Comparison of ENCODE assay signal across 12 cellular contexts in genomic region chr9:2022560-2022959, GRCh38. TPM values are rescaled to one million over a fixed set of nuclear protein-coding genes. Genes with fewer than 3 reads are reported as not detected.
DNase-seq lines count a peak whose midpoint lies in the region; ATAC-seq and TF ChIP-seq lines count a peak whose summit lies in the region.
"Had no signal": no experiment of that assay in that cellular context is flagged by ENCODE, and none has a peak within 500 bp of the region (broad histone marks: within the 10 kb centered on the region; RNA-seq: fewer than 3 reads in every experiment).

No MANE protein-coding gene starts in this region.

- H3K4me1 ChIP-seq in BLaER1: peaks cover 90% of the 10 kb centered on the region
- peaks cover 91% of the 10 kb centered on the region for H3K4me1 ChIP-seq in lower lobe of right lung
- peaks cover 18% of the 10 kb centered on the region for H3K4me1 ChIP-seq in GM23248 (ENCODE audit: insufficient read depth)

- no peaks in the 10 kb centered on the region for H3K9me3 Mint-ChIP-seq in activated CD4-positive, alpha-beta memory T cell treated with anti-CD3 and anti-CD28 coated beads, Interleukin-2, amount 10 ng/mL, durations not matched to agents 7 days and 5 days
- H3K9me3 Mint-ChIP-seq: GM23338 had no signal

- peaks cover 100% of the 10 kb centered on the region for H4K20me1 ChIP-seq in BLaER1
- H4K20me1 ChIP-seq in GM23248 (ENCODE audit: insufficient read depth): no peaks in the 10 kb centered on the region

- no peaks in the 10 kb centered on the region for H3K27me3 Mint-ChIP-seq in activated CD4-positive, alpha-beta memory T cell treated with anti-CD3 and anti-CD28 coated beads, Interleukin-2, amount 10 ng/mL, durations not matched to agents 7 days and 5 days

- no peak overlapping the region for H2AFZ ChIP-seq in GM23248
- H2AFZ ChIP-seq: GM23338 had no signal

- no peak for DNase-seq in GM12865 (ENCODE audit: low read depth)
- no peak for DNase-seq in activated CD4-positive, alpha-beta memory T cell treated with anti-CD3 and anti-CD28 coated beads, Interleukin-2, amount 10 ng/mL, durations not matched to agents 7 days and 5 days
- DNase-seq in lower lobe of right lung: no peak
- DNase-seq in GM23248: no peak
- no peak for DNase-seq in medulla oblongata (ENCODE audit: extremely low spot score)
- DNase-seq: brain microvascular endothelial cell, NCI-H2081 had no signal

- ATAC-seq in lower lobe of right lung (no peak), GM18870 (IDR thresholded peaks at IDR 0.05; ENCODE audit: unreplicated experiment) (no peak), HG03175 (IDR thresholded peaks at IDR 0.05; ENCODE audit: unreplicated experiment) (no peak)

- peak overlapping the region; percentile 55 for H3K4me2 ChIP-seq in BLaER1
- no peak overlapping the region for H3K4me2 ChIP-seq in GM23248 (ENCODE audit: unreplicated experiment)
- H3K4me2 ChIP-seq: GM23338 had no signal

- no peaks in the 10 kb centered on the region for H3K9me3 ChIP-seq in BLaER1
- H3K9me3 ChIP-seq in lower lobe of right lung: no peaks in the 10 kb centered on the region
- no peaks in the 10 kb centered on the region for H3K9me3 ChIP-seq in GM23248 (ENCODE audit: low read depth)

- in situ Hi-C loops in GM23248 (cut with MboI): no loop called here

- intact Hi-C loops in lower lobe of right lung (cut with DNase I): no loop called here

- peaks cover 38% of the 10 kb centered on the region for H3K36me3 Mint-ChIP-seq in activated CD4-positive, alpha-beta memory T cell treated with anti-CD3 and anti-CD28 coated beads, Interleukin-2, amount 10 ng/mL, durations not matched to agents 7 days and 5 days (ENCODE audit: low read depth)

- H3K4me3 ChIP-seq in BLaER1: no peak overlapping the region
- H3K4me3 ChIP-seq in GM12865 (ENCODE audit: low read depth, low read length): peak overlapping the region; percentile 28
- no peak overlapping the region for H3K4me3 ChIP-seq in lower lobe of right lung
- H3K4me3 ChIP-seq in GM23248: no peak overlapping the region
- H3K4me3 ChIP-seq: GM23338 had no signal

- H3K27ac ChIP-seq in BLaER1: no peak overlapping the region
- peak overlapping the region; percentile 4 for H3K27ac ChIP-seq in lower lobe of right lung
- H3K27ac ChIP-seq in GM23248: no peak overlapping the region
- H3K27ac ChIP-seq: brain microvascular endothelial cell, epithelial cell of prostate had no signal

- peak overlapping the region; percentile 59 for H3K4me3 Mint-ChIP-seq in activated CD4-positive, alpha-beta memory T cell treated with anti-CD3 and anti-CD28 coated beads, Interleukin-2, amount 10 ng/mL, durations not matched to agents 7 days and 5 days
- H3K4me3 Mint-ChIP-seq: GM23338 had no signal

- H3K36me3 ChIP-seq in BLaER1 (no peaks in the 10 kb centered on the region), lower lobe of right lung (no peaks in the 10 kb centered on the region), GM23248 (ENCODE audit: low read depth) (no peaks in the 10 kb centered on the region; the same call in 1 of the 2 replicates)
- H3K36me3 ChIP-seq: brain microvascular endothelial cell had no signal

- 92 to 100% methylated on average over 1 of the region's 1 CpG for WGBS in GM23248 (ENCODE audit: low coverage in 1 of 2, low lambda C conversion rate in 2 of 2, missing lambda C conversion rate in 2 of 2), 2 experiments

- peaks cover 99% of the 10 kb centered on the region for H3K79me2 ChIP-seq in GM23248 (ENCODE audit: insufficient read depth)

- TF ChIP-seq CTCF in GM12865 (IDR thresholded peaks at IDR 0.05; ENCODE audit: insufficient read depth, low read depth, low read length, missing control alignments) (no peak), lower lobe of right lung (IDR thresholded peaks at IDR 0.05) (no peak)

- H3K27ac Mint-ChIP-seq in activated CD4-positive, alpha-beta memory T cell treated with anti-CD3 and anti-CD28 coated beads, Interleukin-2, amount 10 ng/mL, durations not matched to agents 7 days and 5 days: peak overlapping the region; percentile 97
- H3K27ac Mint-ChIP-seq: GM23338 had no signal

- no peaks in the 10 kb centered on the region for H3K9me2 ChIP-seq in GM23248 (ENCODE audit: insufficient read depth)

- POLR2A ChIA-PET in activated CD4-positive, alpha-beta memory T cell treated with anti-CD3 and anti-CD28 coated beads, Interleukin-2, amount 10 ng/mL, durations not matched to agents 7 days and 5 days (lab: Charles Lee): interaction anchor here (1.0 to 7.5 kb wide), 6 partner anchors 7 to 32 kb away, joined by 3 to 97 read pairs (median 6); partner anchors contain the start of gene SMARCA2

- no peak overlapping the region for H3K9ac ChIP-seq in BLaER1
- H3K9ac ChIP-seq in GM23248: no peak overlapping the region

- CTCF ChIA-PET in activated CD4-positive, alpha-beta memory T cell treated with anti-CD3 and anti-CD28 coated beads, Interleukin-2, amount 10 ng/mL, durations not matched to agents 7 days and 5 days (lab: Charles Lee): interaction anchor here (1.0 to 1.7 kb wide), 2 partner anchors 32 to 66 kb away, joined by 3 to 11 read pairs; no protein-coding TSS in a partner anchor

- peaks cover 90% of the 10 kb centered on the region for H3K4me1 Mint-ChIP-seq in activated CD4-positive, alpha-beta memory T cell treated with anti-CD3 and anti-CD28 coated beads, Interleukin-2, amount 10 ng/mL, durations not matched to agents 7 days and 5 days

- no peaks in the 10 kb centered on the region for H3K27me3 ChIP-seq in BLaER1
- no peaks in the 10 kb centered on the region for H3K27me3 ChIP-seq in lower lobe of right lung (ENCODE audit: low read depth)
- no peaks in the 10 kb centered on the region for H3K27me3 ChIP-seq in GM23248 (replicated peaks; ENCODE audit: insufficient read depth)
- H3K27me3 ChIP-seq: brain microvascular endothelial cell had no signal

- peaks cover 21% of the 10 kb centered on the region for H3F3A ChIP-seq in GM23248 (ENCODE audit: insufficient read depth)

RNA-seq across cellular contexts. Expression of gene SMARCA2, which starts 7.4 kb away (rescaled TPM):
- total RNA-seq in activated CD4-positive, alpha-beta memory T cell treated with anti-CD3 and anti-CD28 coated beads, Interleukin-2, amount 10 ng/mL, durations not matched to agents 7 days and 5 days: 100 to 1,000 TPM; 207 to 224 TPM
- 147 TPM for total RNA-seq in lower lobe of right lung
- 47.4 and 78.9 TPM in 2 replicates for total RNA-seq in GM23248 (2014; rRNA removed; shearing (Covaris generic))
- 26.7 and 27.2 TPM in 2 replicates for polyA plus RNA-seq in GM23248 (2016; fragmentation: Nextera tagmentation; extraction: Ambion mirVana)
